1 cellular context compared by ENCODE assay signal in the genomic region with DNA sequence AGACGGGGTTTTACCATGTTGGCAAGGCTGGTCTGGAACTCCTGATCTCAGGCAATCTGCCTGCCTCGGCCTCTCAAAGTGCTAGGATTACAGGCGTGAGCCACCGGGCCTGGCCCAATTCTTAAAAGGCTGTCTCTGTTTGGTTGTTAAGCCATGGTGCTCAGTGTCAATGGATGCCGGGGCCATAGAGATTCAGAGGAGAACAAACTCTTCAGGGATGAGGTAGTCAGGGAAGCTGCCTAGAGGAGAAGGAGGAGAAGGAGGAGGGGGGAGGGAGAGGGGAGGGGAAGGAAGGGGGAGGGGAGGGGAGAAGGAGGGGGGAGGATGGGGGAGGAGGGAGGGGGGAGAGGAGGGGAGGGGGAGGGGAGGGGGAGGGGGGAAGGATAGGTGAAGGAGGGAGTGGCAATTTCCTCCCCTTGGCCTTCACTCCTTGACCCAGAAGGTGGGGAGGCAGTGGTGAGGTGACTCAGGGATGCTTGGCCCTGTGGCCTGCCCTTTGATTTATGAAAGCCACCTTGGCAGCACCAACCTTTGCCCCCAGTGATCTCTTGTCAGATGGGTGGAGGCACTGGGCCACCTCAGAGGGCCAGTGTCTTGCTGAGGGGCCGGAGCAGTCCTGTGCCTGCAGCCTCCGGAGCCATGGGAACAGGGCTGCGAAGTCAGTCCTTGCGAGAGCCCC.
A peak's percentile ranks its signal among the peaks of the same experiment; 100 is the strongest.
TF ChIP-seq lines count a peak whose summit lies in the region.

A gene with protein sequence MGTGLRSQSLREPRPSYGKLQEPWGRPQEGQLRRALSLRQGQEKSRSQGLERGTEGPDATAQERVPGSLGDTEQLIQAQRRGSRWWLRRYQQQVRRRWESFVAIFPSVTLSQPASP (plus strand): TSS at position 581 of the 679 bp plus-strand sequence. CDS start 59 bp downstream, at position 640.

TF ChIP-seq in HepG2, 621 proteins besides CTCF, POLR2A, EP300 and RAD21:
- TF ChIP-seq GTF2F1 (IDR thresholded peaks at IDR 0.05; ENCODE audit: low read length) (no peak), JUND (CRISPR knock-in tag; IDR thresholded peaks at IDR 0.05) (no peak), PCBP2 (optimal IDR thresholded peaks at IDR 0.05; ENCODE audit: low read depth, low read length, poor library complexity, severe bottlenecking) (peak; percentile 55), DR1 (CRISPR knock-in tag; IDR thresholded peaks at IDR 0.05) (no peak), ZNF629 (CRISPR knock-in tag; conservative IDR thresholded peaks at IDR 0.05) (no peak), ZFY (CRISPR knock-in tag; IDR thresholded peaks at IDR 0.05) (no peak), PCBP1 (IDR thresholded peaks at IDR 0.05; ENCODE audit: borderline replicate concordance, low read depth, low read length) (peak; percentile 48; the same call in 1 of the 2 replicates), NCOR1 (IDR thresholded peaks at IDR 0.05; ENCODE audit: borderline replicate concordance, low read length) (no peak), HNRNPK (IDR thresholded peaks at IDR 0.05; ENCODE audit: low read depth, low read length, poor library complexity, severe bottlenecking) (peak; percentile 75), ZNF891 (CRISPR knock-in tag; IDR thresholded peaks at IDR 0.05) (no peak), HNF4A (CRISPR knock-in tag; IDR thresholded peaks at IDR 0.05) (peak; percentile 17; the same call in 1 of the 2 replicates), NKX3-1 (CRISPR knock-in tag; IDR thresholded peaks at IDR 0.05) (no peak), JARID2 (CRISPR knock-in tag; IDR thresholded peaks at IDR 0.05; ENCODE audit: insufficient replicate concordance) (no peak), ZBTB42 (CRISPR knock-in tag; IDR thresholded peaks at IDR 0.05) (no peak)
- TF ChIP-seq, protein P1, sequence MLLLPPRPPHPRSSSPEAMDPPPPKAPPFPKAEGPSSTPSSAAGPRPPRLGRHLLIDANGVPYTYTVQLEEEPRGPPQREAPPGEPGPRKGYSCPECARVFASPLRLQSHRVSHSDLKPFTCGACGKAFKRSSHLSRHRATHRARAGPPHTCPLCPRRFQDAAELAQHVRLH (CRISPR knock-in tag; IDR thresholded peaks at IDR 0.05; ENCODE audit: borderline replicate concordance, low read depth): 0 out of 2 replicates have a peak, but pooled peaks have one; percentile 1
- TF ChIP-seq, protein P2, sequence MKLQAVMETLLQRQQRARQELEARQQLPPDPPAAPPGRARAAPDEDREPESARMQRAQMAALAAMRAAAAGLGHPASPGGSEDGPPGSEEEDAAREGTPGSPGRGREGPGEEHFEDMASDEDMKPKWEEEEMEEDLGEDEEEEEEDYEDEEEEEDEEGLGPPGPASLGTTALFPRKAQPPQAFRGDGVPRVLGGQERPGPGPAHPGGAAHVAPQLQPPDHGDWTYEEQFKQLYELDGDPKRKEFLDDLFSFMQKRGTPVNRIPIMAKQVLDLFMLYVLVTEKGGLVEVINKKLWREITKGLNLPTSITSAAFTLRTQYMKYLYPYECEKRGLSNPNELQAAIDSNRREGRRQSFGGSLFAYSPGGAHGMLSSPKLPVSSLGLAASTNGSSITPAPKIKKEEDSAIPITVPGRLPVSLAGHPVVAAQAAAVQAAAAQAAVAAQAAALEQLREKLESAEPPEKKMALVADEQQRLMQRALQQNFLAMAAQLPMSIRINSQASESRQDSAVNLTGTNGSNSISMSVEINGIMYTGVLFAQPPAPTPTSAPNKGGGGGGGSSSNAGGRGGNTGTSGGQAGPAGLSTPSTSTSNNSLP (IDR thresholded peaks at IDR 0.05; ENCODE audit: low read depth, low read length): no peak
- TF ChIP-seq, protein P3, sequence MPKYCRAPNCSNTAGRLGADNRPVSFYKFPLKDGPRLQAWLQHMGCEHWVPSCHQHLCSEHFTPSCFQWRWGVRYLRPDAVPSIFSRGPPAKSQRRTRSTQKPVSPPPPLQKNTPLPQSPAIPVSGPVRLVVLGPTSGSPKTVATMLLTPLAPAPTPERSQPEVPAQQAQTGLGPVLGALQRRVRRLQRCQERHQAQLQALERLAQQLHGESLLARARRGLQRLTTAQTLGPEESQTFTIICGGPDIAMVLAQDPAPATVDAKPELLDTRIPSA (CRISPR knock-in tag; IDR thresholded peaks at IDR 0.05; ENCODE audit: borderline replicate concordance): no peak
